Comparison of ENCODE assay signal across 29 cellular contexts in genomic region chr14:74413622-74414021, GRCh38. TPM values are rescaled to one million over a fixed set of nuclear protein-coding genes. Genes with fewer than 3 reads are reported as not detected.
DNase-seq lines count a peak whose midpoint lies in the region; ATAC-seq, FAIRE-seq and TF ChIP-seq lines count a peak whose summit lies in the region.
"Had no signal": no experiment of that assay in that cellular context is flagged by ENCODE, and none has a peak within 500 bp of the region (broad histone marks: within the 10 kb centered on the region; RNA-seq: fewer than 3 reads in every experiment).

No MANE protein-coding gene starts in this region.

- H4K5ac ChIP-seq in H9 (ENCODE audit: insufficient read length, low read depth, low read length), result no peak overlapping the region
- peak overlapping the region; percentile 59 for H4K5ac ChIP-seq in H1 (ENCODE audit: insufficient read length, low read depth, low read length)

- H4K91ac ChIP-seq in H9 (ENCODE audit: insufficient read length, low read depth, low read length), result no peak overlapping the region
- H4K91ac ChIP-seq in H1 (replicated peaks; ENCODE audit: insufficient read length, low read length), result peak overlapping the region; percentile 98

- H3K27ac ChIP-seq in H9 (ENCODE audit: insufficient read length, low read depth, low read length) (no peak overlapping the region), H1 (ENCODE audit: low read depth, low read length) (no peak overlapping the region), neural cell (ENCODE audit: low read length) (peak overlapping the region; percentile 9)
- H3K27ac ChIP-seq: RWPE1 had no signal

- peak overlapping the region in 1 of 3 experiments; percentile 4; a peak in 1 of 7 replicates for H3K27ac Mint-ChIP-seq in H9
- H3K27ac Mint-ChIP-seq: T-cell had no signal

- H3K27me3 Mint-ChIP-seq in H9 (ENCODE audit: low read depth), result no peaks in the 10 kb centered on the region; the same call in none of the 2 replicates

- TF ChIP-seq RAD21 in H1 (IDR thresholded peaks at IDR 0.05 in 1 of 2, conservative IDR thresholded peaks at IDR 0.05 in 1 of 2; ENCODE audit: low read depth in 2 of 2, low read length in 2 of 2), result no peak
- no peak for TF ChIP-seq RAD21 in neural cell (conservative IDR thresholded peaks at IDR 0.05)

- H3K36me3 ChIP-seq in H1 (ENCODE audit: control insufficient read depth in 2 of 4, insufficient read depth in 4 of 4, low read length in 3 of 4), result no peaks in the 10 kb centered on the region
- H3K36me3 ChIP-seq in neural cell (ENCODE audit: insufficient read depth, low read length), result no peaks in the 10 kb centered on the region

- H3K56ac ChIP-seq in H9 (ENCODE audit: insufficient read length, low read depth, low read length) (no peak overlapping the region), H1 (replicated peaks; ENCODE audit: insufficient read length, low read depth, low read length) (no peak overlapping the region)

- H3K9ac ChIP-seq in H9 (ENCODE audit: extremely low read depth, insufficient read length, low read length), result no peak overlapping the region
- no peak overlapping the region for H3K9ac ChIP-seq in H1 (replicated peaks in 1 of 4; ENCODE audit: extremely low read depth in 1 of 4, low read depth in 3 of 4, low read length in 3 of 4)
- no peak overlapping the region for H3K9ac ChIP-seq in neural cell (ENCODE audit: low read length)

- H2AK5ac ChIP-seq in H9 (ENCODE audit: insufficient read length, low read length), result no peak overlapping the region
- peak overlapping the region; percentile 98 for H2AK5ac ChIP-seq in H1 (ENCODE audit: low read depth, low read length)

- no peak overlapping the region for H3T11ph ChIP-seq in H9 (ENCODE audit: low read length)

- H4K8ac ChIP-seq in H9 (replicated peaks; ENCODE audit: insufficient read length, low read depth, low read length), result no peak overlapping the region
- no peak overlapping the region for H4K8ac ChIP-seq in H1 (ENCODE audit: extremely low read depth, insufficient read depth, low read length)

- no peak for TF ChIP-seq POLR2A in H1 (IDR thresholded peaks at IDR 0.05; ENCODE audit: control extremely low read depth in 1 of 2, low read depth in 2 of 2, low read length in 2 of 2)

- H3K4ac ChIP-seq in H9 (ENCODE audit: low read depth, low read length) (no peak overlapping the region), H1 (replicated peaks; ENCODE audit: insufficient read length, low read depth, low read length) (peak overlapping the region; percentile 83)

- no peak overlapping the region for H2BK12ac ChIP-seq in H9 (ENCODE audit: insufficient read length, low read depth, low read length)
- peak overlapping the region; percentile 100 for H2BK12ac ChIP-seq in H1 (ENCODE audit: low read depth, low read length)

- no peak overlapping the region for H3K4me3 ChIP-seq in H1 (ENCODE audit: extremely low read depth in 1 of 4, insufficient read depth in 2 of 4, low read depth in 3 of 4, low read length in 4 of 4)
- H3K4me3 ChIP-seq in neural cell (ENCODE audit: low read length), result no peak overlapping the region
- H3K4me3 ChIP-seq: GM12878 had no signal

- H3K4me2 ChIP-seq in H9 (ENCODE audit: insufficient read depth, insufficient read length, low read length) (peak overlapping the region; percentile 14), H1 (ENCODE audit: insufficient read depth in 1 of 2, low read depth in 2 of 2, low read length in 2 of 2) (peak overlapping the region in 1 of 2 experiments; percentile 46; a peak in 1 of 4 replicates), neural cell (ENCODE audit: low read length) (no peak overlapping the region)

- CTCF ChIA-PET in H1 (lab: Charles Lee; ENCODE audit: partially characterized antibody) (interaction anchor here (0.8 to 2.0 kb wide), 5 partner anchors 11 to 443 kb away, joined by 3 to 8 read pairs (median 3); no protein-coding TSS in a partner anchor), GM10248 (lab: Yijun Ruan, JAX) (no interaction called here)

- H3K18ac ChIP-seq in H9 (ENCODE audit: insufficient read length, low read depth, low read length) (peak overlapping the region; percentile 67), H1 (ENCODE audit: extremely low read depth, low read length) (peak overlapping the region; percentile 99)

- H3K27me3 ChIP-seq in H9 (ENCODE audit: insufficient read depth, low read length) (no peaks in the 10 kb centered on the region), H1 (replicated peaks in 1 of 4; ENCODE audit: control insufficient read depth in 3 of 4, extremely low read depth in 1 of 4, insufficient read depth in 3 of 4, low read length in 3 of 4) (no peaks in the 10 kb centered on the region), neural cell (ENCODE audit: insufficient read depth, low read depth, low read length) (no peaks in the 10 kb centered on the region)

- no peak for FAIRE-seq in H1 (lab: Jason Lieb, UNC)
- FAIRE-seq: G401.6, GM12878 had no signal

- no peaks in the 10 kb centered on the region for H3K79me1 ChIP-seq in H9 (ENCODE audit: insufficient read depth, low read depth, low read length, poor library complexity, severe bottlenecking)
- H3K79me1 ChIP-seq in H1 (ENCODE audit: low read depth, low read length), result no peaks in the 10 kb centered on the region; the same call in 1 of the 2 replicates

- TF ChIP-seq EP300 in H1 (IDR thresholded peaks at IDR 0.05; ENCODE audit: borderline replicate concordance in 1 of 2, low read depth in 2 of 2, low read length in 2 of 2), result no peak
- no peak for TF ChIP-seq EP300 in neural cell (conservative IDR thresholded peaks at IDR 0.05; ENCODE audit: poor library complexity, severe bottlenecking)

- H3K14ac ChIP-seq in H9 (ENCODE audit: insufficient read depth, low read length) (no peak overlapping the region), H1 (ENCODE audit: insufficient read length) (no peak overlapping the region)

- ATAC-seq in HG02981 (IDR thresholded peaks at IDR 0.05; ENCODE audit: unreplicated experiment), result no peak
- ATAC-seq: GM12878, Panc1, T-cell had no signal

- H3K4me3 Mint-ChIP-seq in H9, result no peak overlapping the region
- H3K4me3 Mint-ChIP-seq: CD4-positive, alpha-beta memory T cell; T-cell had no signal

- H2AFZ ChIP-seq in H9 (ENCODE audit: low read length) (no peak overlapping the region), H1 (ENCODE audit: low read length) (no peak overlapping the region), neural cell (ENCODE audit: low read depth, low read length) (no peak overlapping the region)

- H3K36me3 Mint-ChIP-seq in H9 (ENCODE audit: insufficient read depth in 1 of 3, low read depth in 3 of 3), result no peaks in the 10 kb centered on the region
- H3K36me3 Mint-ChIP-seq: CD4-positive, alpha-beta memory T cell; T-cell had no signal

- H2BK20ac ChIP-seq in H9 (ENCODE audit: low read depth, low read length, poor library complexity, severe bottlenecking), result no peak overlapping the region
- H2BK20ac ChIP-seq in H1 (ENCODE audit: low read length), result peak overlapping the region; percentile 99

- H3K79me2 ChIP-seq in H9 (ENCODE audit: insufficient read depth, low read length) (no peaks in the 10 kb centered on the region), H1 (ENCODE audit: control insufficient read depth in 1 of 2, insufficient read depth in 2 of 2, low read length in 2 of 2) (no peaks in the 10 kb centered on the region), neural cell (replicated peaks; ENCODE audit: insufficient read depth, low read length) (no peaks in the 10 kb centered on the region)

- H2BK5ac ChIP-seq in H9 (ENCODE audit: insufficient read length, low read length) (no peak overlapping the region), H1 (ENCODE audit: low read depth, low read length) (peak overlapping the region; percentile 98)

- no peaks in the 10 kb centered on the region for H3F3A ChIP-seq in neural cell (ENCODE audit: insufficient read depth, low read length, poor library complexity, severe bottlenecking)

- H3K23me2 ChIP-seq in H9 (ENCODE audit: insufficient read length, low read depth, low read length, poor library complexity, severe bottlenecking) (no peaks in the 10 kb centered on the region), H1 (ENCODE audit: low read depth, low read length) (no peaks in the 10 kb centered on the region; the same call in 1 of the 2 replicates)

- H3K23ac ChIP-seq in H9 (ENCODE audit: insufficient read length, low read depth, low read length) (no peak overlapping the region), H1 (ENCODE audit: insufficient read length) (no peak overlapping the region)

- TF ChIP-seq CTCF in H9 (conservative IDR thresholded peaks at IDR 0.05) (no peak), H1 (IDR thresholded peaks at IDR 0.05; ENCODE audit: control extremely low read depth in 1 of 3, insufficient read depth in 1 of 3, low read depth in 1 of 3, low read length in 3 of 3) (no peak), neural cell (IDR thresholded peaks at IDR 0.05; ENCODE audit: poor library complexity, severe bottlenecking) (no peak), GM10248 (IDR thresholded peaks at IDR 0.05; ENCODE audit: control extremely low read depth, extremely low read depth, low read depth, missing control alignments) (no peak)

- no peaks in the 10 kb centered on the region for H3K9me3 ChIP-seq in H9 (ENCODE audit: control insufficient read depth, low read depth, low read length)
- no peaks in the 10 kb centered on the region for H3K9me3 ChIP-seq in H1 (ENCODE audit: insufficient read depth in 2 of 2, low read depth in 1 of 2, low read length in 1 of 2)
- H3K9me3 ChIP-seq in neural cell (ENCODE audit: low read length), result no peaks in the 10 kb centered on the region

- no peaks in the 10 kb centered on the region for H4K20me1 ChIP-seq in H9 (ENCODE audit: control insufficient read depth, insufficient read depth, insufficient read length)
- no peaks in the 10 kb centered on the region for H4K20me1 ChIP-seq in H1 (replicated peaks in 1 of 2; ENCODE audit: control insufficient read depth in 1 of 2, insufficient read depth in 2 of 2, low read length in 2 of 2)
- no peaks in the 10 kb centered on the region for H4K20me1 ChIP-seq in neural cell (ENCODE audit: insufficient read depth)

- H3K4me1 Mint-ChIP-seq in H9, result peaks cover 24 to 29% of the 10 kb centered on the region in 2 experiments
- H3K4me1 Mint-ChIP-seq: CD4-positive, alpha-beta memory T cell; T-cell had no signal

- peaks cover 5% of the 10 kb centered on the region; the same call in 1 of the 2 replicates for H3K4me1 ChIP-seq in H9 (ENCODE audit: insufficient read depth, low read length)
- H3K4me1 ChIP-seq in H1 (replicated peaks in 1 of 4; ENCODE audit: control insufficient read depth in 3 of 4, insufficient read depth in 4 of 4, low read length in 3 of 4), result peaks cover 11 to 29% (median 19%) of the 10 kb centered on the region in 4 experiments

- H2BK120ac ChIP-seq in H9 (ENCODE audit: low read depth, low read length, poor library complexity, severe bottlenecking) (no peak overlapping the region), H1 (replicated peaks; ENCODE audit: low read depth, low read length) (peak overlapping the region; percentile 12)

- DNase-seq in H9 (no peak), NCI-H2227 (lab: John Stamatoyannopoulos, UW; ENCODE audit: unreplicated experiment) (peak; percentile 49), H1 (ENCODE audit: low read depth in 1 of 2, low spot score in 2 of 2) (no peak), GM10248 (ENCODE audit: extremely low spot score) (no peak), NCI-H128 (lab: John Stamatoyannopoulos, UW; ENCODE audit: unreplicated experiment) (no peak)
- DNase-seq: C1 segment of cervical spinal cord; CD4-positive, alpha-beta memory T cell; COR-L47; DMS53; Karpas-422; NCI-H1092 treated with DMSO at 0.1 percent for 48 hours; NCI-H1436 treated with DMSO at 0.1 percent for 48 hours; NCI-H2029 treated with DMSO at 0.1 percent for 48 hours; NCI-H226; NCI-H510A; SHP77; T-cell had no signal

- no peaks in the 10 kb centered on the region for H3K9me3 Mint-ChIP-seq in H9
- H3K9me3 Mint-ChIP-seq: CD4-positive, alpha-beta memory T cell; T-cell had no signal

- no CpG with 5 or more reads among the region's 4 CpGs for WGBS in H9 (ENCODE audit: extremely low coverage, insufficient read length, low lambda C conversion rate)
- WGBS in H1 (ENCODE audit: extremely low coverage in 1 of 2, insufficient coverage in 1 of 2, insufficient read length in 1 of 2, insufficient replicate concordance in 2 of 2, low coverage in 1 of 2, low lambda C conversion rate in 2 of 2, missing lambda C conversion rate in 1 of 2), 2 experiments, result 88% methylated on average over 4 of the region's 4 CpGs; no CpG with 5 or more reads in 1 of the 2 experiments

- no peaks in the 10 kb centered on the region for H3K9me2 ChIP-seq in neural cell (ENCODE audit: insufficient read depth, low read length)

- H2BK15ac ChIP-seq in H9 (ENCODE audit: low read depth, low read length), result no peak overlapping the region
- H2BK15ac ChIP-seq in H1 (ENCODE audit: low read length), result peak overlapping the region; percentile 98

- POLR2A ChIA-PET in H1 (lab: Charles Lee; ENCODE audit: partially characterized antibody), result interaction anchor here (0.9 to 1.5 kb wide), 4 partner anchors 9 to 111 kb away, joined by 3 read pairs; partner anchors contain the start of gene ABCD4
- POLR2A ChIA-PET in GM10248 (lab: Yijun Ruan, JAX), result no interaction called here

RNA-seq across cellular contexts. Expression of gene SYNDIG1L, which starts 12.4 kb away (rescaled TPM):
- total RNA-seq in H9 (2021), result 0.22 and 0.33 TPM in 2 replicates
- 3.0 and 3.5 TPM in 2 replicates for total RNA-seq in H1 (2021; fragmentation: NEBNext Ultra II Directional; extraction: Animal tissue kit (Norgen Biotek cat#: 25700))
- polyA plus RNA-seq in H1 (2011; rRNA removed) (2.5 and 3.2 TPM in 2 replicates), neural cell (2.0 and 2.1 TPM in 2 replicates)
- 2.4 TPM for polyA plus RNA-seq in H1 (2011; cell fraction: cytosol; rRNA removed)
- polyA plus RNA-seq in H1 (2011; cell fraction: nucleus; rRNA removed), result 2.9 TPM
- 1.7 to 3.5 TPM (median 2.9 TPM) in 4 replicates for polyA plus RNA-seq in H1 (2012, experiment 1 of 2)
- 2.8 TPM for polyA plus RNA-seq in H1 (2012, experiment 2 of 2)
- polyA plus RNA-seq in H1 (2013, experiment 1 of 2), result 3.0 TPM
- 2.5 TPM for polyA plus RNA-seq in H1 (2013, experiment 2 of 2)
- 1.5 and 2.5 TPM in 2 replicates for polyA minus RNA-seq in H1 (2011; rRNA and poly(A)+ RNA removed)
- 1.8 TPM for polyA minus RNA-seq in H1 (2011; cell fraction: cytosol; rRNA and poly(A)+ RNA removed)
- 0.90 TPM for polyA minus RNA-seq in H1 (2011; cell fraction: nucleus; rRNA and poly(A)+ RNA removed)
- polyA minus RNA-seq in neural cell, result 2.7 and 2.8 TPM in 2 replicates
- total RNA-seq: A673; CD4-positive, alpha-beta memory T cell; Daoy; GM12878; HT-29; M059J; OCI-LY7; SK-MEL-5 had no signal
- polyA plus RNA-seq: CD4-positive, alpha-beta memory T cell had no signal
